ENCODE assay signal across 8 cellular contexts in genomic region chr9:4662989-4663792, GRCh38. TPM values are rescaled to one million over a fixed set of nuclear protein-coding genes. Genes with fewer than 3 reads are reported as not detected.
A peak's percentile ranks its signal among the peaks of the same experiment; 100 is the strongest.
DNase-seq lines count a peak whose midpoint lies in the region; ATAC-seq, FAIRE-seq and TF ChIP-seq lines count a peak whose summit lies in the region.

No MANE protein-coding gene starts in this region.

- H2AFZ ChIP-seq in DND-41 (ENCODE audit: low read depth, low read length) (peak overlapping the region; percentile 80), HepG2 (ENCODE audit: low read length) (no peak overlapping the region)

- POLR2A ChIA-PET in HepG2 (lab: Yijun Ruan, JAX), result interaction anchor here (0.7 to 3.7 kb wide), 11 partner anchors 12 to 176 kb away, joined by 3 to 43 read pairs (median 6); partner anchors contain the start of genes AK3 and CDC37L1

- intact Hi-C loops in ascending aorta (cut with DNase I), result loop anchor here (1.0 to 10.0 kb wide), 6 partner anchors 16 to 1352 kb away; partner anchors contain the start of genes AK3, CDC37L1, GLIS3 and JAK2
- intact Hi-C loops in HepG2 (cut with micrococcal nuclease; ENCODE audit: unreplicated experiment), result loop anchor here (1.0 to 5.0 kb wide), 3 partner anchors 16 to 77 kb away; partner anchors contain the start of gene CDC37L1

- H3K27ac ChIP-seq in DND-41 (ENCODE audit: low read length) (peak overlapping the region; percentile 60), HUES64 (ENCODE audit: low read depth, low read length) (no peak overlapping the region), ascending aorta (peak overlapping the region; percentile 82 to 87), HepG2 (ENCODE audit: extremely low read length, insufficient read depth, low read length) (peak overlapping the region; percentile 93), tibial nerve (peak overlapping the region in 3 of 4 donors; percentile 84 to 92 (median 87))

- H3K9me3 ChIP-seq in DND-41 (ENCODE audit: insufficient read depth, low read length, severe bottlenecking) (no peaks in the 10 kb centered on the region), HUES64 (ENCODE audit: insufficient read depth, low read depth, low read length) (no peaks in the 10 kb centered on the region), ascending aorta (no peaks in the 10 kb centered on the region), HepG2 (ENCODE audit: low read length) (no peaks in the 10 kb centered on the region), tibial nerve (no peaks in the 10 kb centered on the region)

- TF ChIP-seq POLR2A in HepG2 (IDR thresholded peaks at IDR 0.05; ENCODE audit: insufficient read depth in 1 of 2, low read depth in 2 of 2, low read length in 2 of 2) (peak; percentile 46 to 56; a peak in 3 of 4 replicates), tibial nerve (IDR thresholded peaks at IDR 0.05) (no peak)

- DNase-seq in DND-41 (no peak), ascending aorta (ENCODE audit: low spot score in 2 of 2) (no peak), HepG2 (ENCODE audit: low spot score) (peak; percentile 65), tibial nerve (ENCODE audit: low spot score in 2 of 2) (no peak), T-helper 9 cell (no peak)
- DNase-seq in NK-92 treated with Interleukin-12 subunit alpha and Interleukin-12 subunit beta, amount 100 ng/mL, for 24 hours (lab: John Stamatoyannopoulos, UW), result no peak
- DNase-seq in activated effector memory CD4-positive, alpha-beta T cell treated with anti-CD3 and anti-CD28 coated beads, Interleukin-2, amount 50 U/mL, for 16 hours, result no peak

- no peaks in the 10 kb centered on the region for H4K20me1 ChIP-seq in DND-41 (ENCODE audit: insufficient read depth, low read length)
- H4K20me1 ChIP-seq in HepG2 (ENCODE audit: insufficient read depth, low read length), result no peaks in the 10 kb centered on the region

- TF ChIP-seq EP300 in HepG2 (IDR thresholded peaks at IDR 0.05; ENCODE audit: low read depth in 2 of 2, low read length in 2 of 2) (no peak), HepG2 (CRISPR knock-in tag; IDR thresholded peaks at IDR 0.05; ENCODE audit: borderline replicate concordance) (no peak), tibial nerve (IDR thresholded peaks at IDR 0.05) (no peak)

- in situ Hi-C loops in HepG2 (cut with HindIII; ENCODE audit: extremely low pct_ligation_motif_present, low pct_unique_long_range_greater_than_20kb), result no loop called here

- H3K4me3 ChIP-seq in DND-41 (ENCODE audit: low read depth in 1 of 2, low read length in 2 of 2), result peak overlapping the region; percentile 34 to 86; a peak in 3 of 4 replicates
- H3K4me3 ChIP-seq in HUES64 (ENCODE audit: low read length), result peak overlapping the region; percentile 91
- peak overlapping the region; percentile 66 to 86 for H3K4me3 ChIP-seq in ascending aorta
- peak overlapping the region; percentile 75 to 81 (median 77) for H3K4me3 ChIP-seq in HepG2 (replicated peaks in 1 of 3; ENCODE audit: insufficient read depth in 1 of 3, low read depth in 2 of 3, low read length in 3 of 3)
- peak overlapping the region; percentile 74 to 98 (median 88) for H3K4me3 ChIP-seq in tibial nerve

- BruUV-seq in HepG2 (replicated peaks; lab: Mats Ljungman, UMichigan), result no TSS peak

- TF ChIP-seq RAD21 in HepG2 (CRISPR knock-in tag; IDR thresholded peaks at IDR 0.05), result no peak

- H3K27me3 ChIP-seq in DND-41 (ENCODE audit: insufficient read depth, low read length, poor library complexity) (no peaks in the 10 kb centered on the region), HUES64 (ENCODE audit: insufficient read depth, low read length) (peaks cover 8% of the 10 kb centered on the region; the same call in 1 of the 2 replicates), ascending aorta (no peaks in the 10 kb centered on the region), HepG2 (ENCODE audit: control insufficient read depth in 1 of 2, insufficient read depth in 2 of 2, low read length in 2 of 2) (no peaks in the 10 kb centered on the region), tibial nerve (no peaks in the 10 kb centered on the region)

- peaks cover 10% of the 10 kb centered on the region for H3K79me2 ChIP-seq in DND-41 (ENCODE audit: insufficient read depth, low read length)
- H3K79me2 ChIP-seq in HepG2 (ENCODE audit: insufficient read depth, low read length), result peaks cover 12% of the 10 kb centered on the region

- CTCF ChIA-PET in HepG2 (lab: Yijun Ruan, JAX; ENCODE audit: low intra/inter-chr PET ratio, low total read pairs), result no interaction called here

- FAIRE-seq in HepG2 (lab: Jason Lieb, UNC), result no peak

- no peaks in the 10 kb centered on the region; the same call in 1 of the 2 replicates for H3K36me3 ChIP-seq in DND-41 (ENCODE audit: insufficient read depth, low read length)
- no peaks in the 10 kb centered on the region for H3K36me3 ChIP-seq in HUES64 (ENCODE audit: insufficient read depth, low read length)
- H3K36me3 ChIP-seq in ascending aorta, result no peaks in the 10 kb centered on the region
- H3K36me3 ChIP-seq in HepG2 (replicated peaks in 1 of 2; ENCODE audit: control insufficient read depth in 1 of 2, insufficient read depth in 2 of 2, low read length in 2 of 2), result no peaks in the 10 kb centered on the region
- H3K36me3 ChIP-seq in tibial nerve, result no peaks in the 10 kb centered on the region

- ATAC-seq in DND-41 (ENCODE audit: insufficient read depth, low read depth) (no peak), HepG2 (peak; percentile 55)

- H3K4me1 ChIP-seq in DND-41 (ENCODE audit: insufficient read depth, low read length) (peaks cover 37% of the 10 kb centered on the region), HUES64 (ENCODE audit: insufficient read depth, low read length) (peaks cover 39% of the 10 kb centered on the region), ascending aorta (peaks cover 7 to 16% of the 10 kb centered on the region in 2 donors), HepG2 (ENCODE audit: insufficient read depth, low read length) (peaks cover 52% of the 10 kb centered on the region), tibial nerve (peaks cover 0 to 48% (median 32%) of the 10 kb centered on the region in 4 donors)

- WGBS in HUES64, result 45% methylated on average over 12 of the region's 13 CpGs
- WGBS in HepG2 (ENCODE audit: low lambda C conversion rate), result 4% methylated on average over 8 of the region's 13 CpGs
- 69 to 73% methylated on average over 12 to 13 of the region's 13 CpGs for WGBS in tibial nerve, 2 donors

- H3K9ac ChIP-seq in DND-41 (ENCODE audit: low read depth, low read length) (peak overlapping the region; percentile 79), HUES64 (ENCODE audit: low read depth, low read length) (peak overlapping the region; percentile 81), HepG2 (ENCODE audit: insufficient read depth, low read depth, low read length) (peak overlapping the region; percentile 86)

- TF ChIP-seq CTCF in DND-41 (IDR thresholded peaks at IDR 0.05; ENCODE audit: borderline replicate concordance, extremely low read depth, low read length, poor library complexity, severe bottlenecking) (no peak), ascending aorta (IDR thresholded peaks at IDR 0.05) (no peak), HepG2 (CRISPR knock-in tag; IDR thresholded peaks at IDR 0.05) (no peak), tibial nerve (IDR thresholded peaks at IDR 0.05) (no peak)

- H3K4me2 ChIP-seq in DND-41 (ENCODE audit: insufficient read depth, low read length), result peak overlapping the region; percentile 98
- H3K4me2 ChIP-seq in HepG2 (ENCODE audit: low read depth, low read length), result peak overlapping the region; percentile 98

RNA-seq across cellular contexts. Expression of gene PLPP6, which starts 1.1 kb away (rescaled TPM):
- 9.4 TPM for polyA plus RNA-seq in HUES64 (2013, experiment 1 of 2)
- 8.9 TPM for polyA plus RNA-seq in HUES64 (2013, experiment 2 of 2)
- total RNA-seq in ascending aorta (19.2 TPM), HepG2 (2016; rRNA removed; fragmentation: Illumina TruSeq; extraction: Trizol) (9.0 and 15.5 TPM in 2 replicates), tibial nerve (1 to 10 TPM; 4.2 to 8.0 (median 5.6) TPM)
- 1.6 and 1.7 TPM in 2 replicates for total RNA-seq in HepG2 (2016; cell fraction: cytosol; rRNA removed; fragmentation: Illumina TruSeq; extraction: Trizol; ENCODE audit: low read depth)
- 7.5 and 14.7 TPM in 2 replicates for total RNA-seq in HepG2 (2016; cell fraction: insoluble cytoplasmic fraction; rRNA removed; fragmentation: Illumina TruSeq; extraction: Trizol)
- total RNA-seq in HepG2 (2016; cell fraction: membrane; rRNA removed; fragmentation: Illumina TruSeq; extraction: Trizol), result 5.4 and 5.8 TPM in 2 replicates
- 19.8 and 23.6 TPM in 2 replicates for total RNA-seq in HepG2 (2016; cell fraction: nucleus; rRNA removed; fragmentation: Illumina TruSeq; extraction: Trizol)
- 12.1 and 13.1 TPM in 2 replicates for polyA plus RNA-seq in HepG2 (2011; rRNA removed)
- polyA plus RNA-seq in HepG2 (2011; cell fraction: cytosol; rRNA removed), result 7.2 and 9.6 TPM in 2 replicates
- 7.8 and 9.0 TPM in 2 replicates for polyA plus RNA-seq in HepG2 (2011; cell fraction: nucleus; rRNA removed)
- polyA plus RNA-seq in HepG2 (2012), result 10.5 and 13.4 TPM in 2 replicates
- 0.84 and 0.86 TPM in 2 replicates for polyA plus RNA-seq in HepG2 (2016; cell fraction: cytosol; fragmentation: Illumina TruSeq; extraction: Trizol; ENCODE audit: low read depth)
- polyA plus RNA-seq in HepG2 (2016; cell fraction: insoluble cytoplasmic fraction; fragmentation: Illumina TruSeq; extraction: Trizol; ENCODE audit: low read depth), result 7.6 and 8.5 TPM in 2 replicates
- 2.5 and 2.6 TPM in 2 replicates for polyA plus RNA-seq in HepG2 (2016; cell fraction: membrane; fragmentation: Illumina TruSeq; extraction: Trizol; ENCODE audit: low read depth)
- polyA plus RNA-seq in HepG2 (2016; cell fraction: nucleus; fragmentation: Illumina TruSeq; extraction: Trizol; ENCODE audit: insufficient read depth, low read depth), result 21.1 and 22.3 TPM in 2 replicates
- 9.2 and 31.7 TPM in 2 replicates for polyA minus RNA-seq in HepG2 (2011; rRNA and poly(A)+ RNA removed; ENCODE audit: low replicate concordance)
- polyA minus RNA-seq in HepG2 (2011; cell fraction: cytosol; rRNA and poly(A)+ RNA removed), result 11.3 and 12.7 TPM in 2 replicates
- polyA minus RNA-seq in HepG2 (2011; cell fraction: nucleus; rRNA and poly(A)+ RNA removed), result 16.4 and 17.3 TPM in 2 replicates

RNA-seq across cellular contexts. Expression of gene SPATA6L, which starts 3.1 kb away (rescaled TPM):
- polyA plus RNA-seq in HUES64 (2013, experiment 1 of 2), result 0.55 TPM
- 0.70 TPM for polyA plus RNA-seq in HUES64 (2013, experiment 2 of 2)
- not detected for total RNA-seq in ascending aorta
- 0.95 and 1.9 TPM in 2 replicates for total RNA-seq in HepG2 (2016; rRNA removed; fragmentation: Illumina TruSeq; extraction: Trizol)
- 2.9 and 3.9 TPM in 2 replicates for total RNA-seq in HepG2 (2016; cell fraction: cytosol; rRNA removed; fragmentation: Illumina TruSeq; extraction: Trizol; ENCODE audit: low read depth)
- 0.40 and 1.9 TPM in 2 replicates for total RNA-seq in HepG2 (2016; cell fraction: insoluble cytoplasmic fraction; rRNA removed; fragmentation: Illumina TruSeq; extraction: Trizol)
- 1.9 and 2.8 TPM in 2 replicates for total RNA-seq in HepG2 (2016; cell fraction: membrane; rRNA removed; fragmentation: Illumina TruSeq; extraction: Trizol)
- total RNA-seq in HepG2 (2016; cell fraction: nucleus; rRNA removed; fragmentation: Illumina TruSeq; extraction: Trizol), result 3.1 and 4.5 TPM in 2 replicates
- 0.73 and 1.1 TPM in 2 replicates for polyA plus RNA-seq in HepG2 (2011; rRNA removed)
- polyA plus RNA-seq in HepG2 (2011; cell fraction: cytosol; rRNA removed), result 0.30 and 0.41 TPM in 2 replicates
- polyA plus RNA-seq in HepG2 (2011; cell fraction: nucleus; rRNA removed), result 2.7 and 2.9 TPM in 2 replicates
- polyA plus RNA-seq in HepG2 (2012), result 0.80 and 0.83 TPM in 2 replicates
- 0.42 and 0.46 TPM in 2 replicates for polyA plus RNA-seq in HepG2 (2016; cell fraction: cytosol; fragmentation: Illumina TruSeq; extraction: Trizol; ENCODE audit: low read depth)
- 0.25 and 0.74 TPM in 2 replicates for polyA plus RNA-seq in HepG2 (2016; cell fraction: insoluble cytoplasmic fraction; fragmentation: Illumina TruSeq; extraction: Trizol; ENCODE audit: low read depth)
- polyA plus RNA-seq in HepG2 (2016; cell fraction: membrane; fragmentation: Illumina TruSeq; extraction: Trizol; ENCODE audit: low read depth), result 0.38 and 0.41 TPM in 2 replicates
- 4.3 and 6.9 TPM in 2 replicates for polyA plus RNA-seq in HepG2 (2016; cell fraction: nucleus; fragmentation: Illumina TruSeq; extraction: Trizol; ENCODE audit: insufficient read depth, low read depth)
- polyA minus RNA-seq in HepG2 (2011; rRNA and poly(A)+ RNA removed; ENCODE audit: low replicate concordance), result 1.2 TPM in 1 of 2 replicates, not detected in the other
- 0.35 TPM in 1 of 2 replicates, not detected in the other for polyA minus RNA-seq in HepG2 (2011; cell fraction: cytosol; rRNA and poly(A)+ RNA removed)
- polyA minus RNA-seq in HepG2 (2011; cell fraction: nucleus; rRNA and poly(A)+ RNA removed), result 7.2 and 8.8 TPM in 2 replicates
- total RNA-seq in tibial nerve, result 1 to 10 TPM; 1.3 to 5.4 (median 3.8) TPM

RNA-seq across cellular contexts. Expression of gene CDC37L1, which starts 16.2 kb away (rescaled TPM):
- polyA plus RNA-seq in HUES64 (2013, experiment 1 of 2), result 13.8 TPM
- polyA plus RNA-seq in HUES64 (2013, experiment 2 of 2), result 14.5 TPM
- 17.2 TPM for total RNA-seq in ascending aorta
- total RNA-seq in HepG2 (2016; rRNA removed; fragmentation: Illumina TruSeq; extraction: Trizol), result 17.0 and 21.6 TPM in 2 replicates
- 2.6 and 3.0 TPM in 2 replicates for total RNA-seq in HepG2 (2016; cell fraction: cytosol; rRNA removed; fragmentation: Illumina TruSeq; extraction: Trizol; ENCODE audit: low read depth)
- total RNA-seq in HepG2 (2016; cell fraction: insoluble cytoplasmic fraction; rRNA removed; fragmentation: Illumina TruSeq; extraction: Trizol), result 16.5 and 19.6 TPM in 2 replicates
- 8.6 and 9.4 TPM in 2 replicates for total RNA-seq in HepG2 (2016; cell fraction: membrane; rRNA removed; fragmentation: Illumina TruSeq; extraction: Trizol)
- total RNA-seq in HepG2 (2016; cell fraction: nucleus; rRNA removed; fragmentation: Illumina TruSeq; extraction: Trizol), result 12.6 and 14.0 TPM in 2 replicates
- 5.0 and 5.5 TPM in 2 replicates for polyA plus RNA-seq in HepG2 (2011; rRNA removed)
- polyA plus RNA-seq in HepG2 (2011; cell fraction: cytosol; rRNA removed), result 4.0 and 4.1 TPM in 2 replicates
- polyA plus RNA-seq in HepG2 (2011; cell fraction: nucleus; rRNA removed), result 3.6 and 5.0 TPM in 2 replicates
- 8.7 and 9.4 TPM in 2 replicates for polyA plus RNA-seq in HepG2 (2012)
- 1.9 and 2.3 TPM in 2 replicates for polyA plus RNA-seq in HepG2 (2016; cell fraction: cytosol; fragmentation: Illumina TruSeq; extraction: Trizol; ENCODE audit: low read depth)
- 16.3 and 19.6 TPM in 2 replicates for polyA plus RNA-seq in HepG2 (2016; cell fraction: insoluble cytoplasmic fraction; fragmentation: Illumina TruSeq; extraction: Trizol; ENCODE audit: low read depth)
- 4.0 and 4.9 TPM in 2 replicates for polyA plus RNA-seq in HepG2 (2016; cell fraction: membrane; fragmentation: Illumina TruSeq; extraction: Trizol; ENCODE audit: low read depth)
- polyA plus RNA-seq in HepG2 (2016; cell fraction: nucleus; fragmentation: Illumina TruSeq; extraction: Trizol; ENCODE audit: insufficient read depth, low read depth), result 10.8 and 11.4 TPM in 2 replicates
- polyA minus RNA-seq in HepG2 (2011; rRNA and poly(A)+ RNA removed; ENCODE audit: low replicate concordance), result 2.0 and 2.9 TPM in 2 replicates
- polyA minus RNA-seq in HepG2 (2011; cell fraction: cytosol; rRNA and poly(A)+ RNA removed), result 4.0 and 4.6 TPM in 2 replicates
- polyA minus RNA-seq in HepG2 (2011; cell fraction: nucleus; rRNA and poly(A)+ RNA removed), result 10.6 and 19.1 TPM in 2 replicates
- total RNA-seq in tibial nerve, result 10 to 100 TPM; 28.5 to 48.9 (median 38.0) TPM

Comparison
In these comparisons a context has a peak if more than half of its experiments do, and no peak if none do; other contexts are left out.
1. POLR2A ChIP-seq: peak in HepG2 (2 of 2); none in tibial nerve (0 of 2).
2. Peak in every context shown above with its lines, with median percentiles within 50 percentile points of each other: H3K4me3 ChIP-seq and H3K9ac ChIP-seq.